In genomic region chr22:35892192-35892591, GRCh38 we compare ENCODE assay signal across 15 cellular contexts.
DNase-seq lines count a peak whose midpoint lies in the region; TF ChIP-seq lines count a peak whose summit lies in the region.
"Had no signal": no experiment of that assay in that cellular context is flagged by ENCODE, and none has a peak within 500 bp of the region (broad histone marks: within the 10 kb centered on the region; RNA-seq: fewer than 3 reads in every experiment).

No MANE protein-coding gene starts in this region.

- H3K27me3 ChIP-seq in fibroblast of lung (ENCODE audit: control insufficient read depth, insufficient read depth, low read length) (no peaks in the 10 kb centered on the region), parathyroid adenoma (ENCODE audit: control insufficient read depth, insufficient read depth, low read length) (no peaks in the 10 kb centered on the region)
- H3K27me3 ChIP-seq: tibial nerve had no signal

- H4K20me1 ChIP-seq in fibroblast of lung (ENCODE audit: control insufficient read depth, extremely low read depth, insufficient read depth, low read length): no peaks in the 10 kb centered on the region

- TF ChIP-seq CTCF in AG09309 (IDR thresholded peaks at IDR 0.05; ENCODE audit: control insufficient read depth, insufficient read depth, low read depth, low read length, missing control alignments) (no peak), fibroblast of lung (conservative IDR thresholded peaks at IDR 0.05 in 1 of 2, IDR thresholded peaks at IDR 0.05 in 1 of 2; ENCODE audit: low read depth in 1 of 2, low read length in 2 of 2) (no peak), parathyroid adenoma (IDR thresholded peaks at IDR 0.05) (no peak)

- H3K9me3 ChIP-seq in fibroblast of lung (ENCODE audit: control insufficient read depth, insufficient read depth, low read depth, low read length) (no peaks in the 10 kb centered on the region), parathyroid adenoma (ENCODE audit: control insufficient read depth, low read length) (no peaks in the 10 kb centered on the region)
- H3K9me3 ChIP-seq: tibial nerve had no signal

- H3K4me3 ChIP-seq in AG09309 (ENCODE audit: control insufficient read depth, low read depth, low read length) (no peak overlapping the region), fibroblast of lung (replicated peaks in 1 of 4; ENCODE audit: control extremely low read depth in 1 of 4, insufficient read depth in 1 of 4, low read depth in 3 of 4, low read length in 4 of 4) (no peak overlapping the region), parathyroid adenoma (ENCODE audit: low read depth, low read length) (no peak overlapping the region)
- H3K4me3 ChIP-seq: GM12878, tibial nerve had no signal

- CTCF ChIA-PET in activated CD4-positive, alpha-beta memory T cell treated with anti-CD3 and anti-CD28 coated beads for 36 hours (lab: Charles Lee): no interaction called here

- no peaks in the 10 kb centered on the region for H3K4me1 Mint-ChIP-seq in activated CD4-positive, alpha-beta memory T cell treated with anti-CD3 and anti-CD28 coated beads for 36 hours (ENCODE audit: low read depth)

- H3K27ac Mint-ChIP-seq in activated CD4-positive, alpha-beta memory T cell treated with anti-CD3 and anti-CD28 coated beads for 36 hours: no peak overlapping the region
- H3K27ac Mint-ChIP-seq: activated T-helper 1 cell treated with anti-CD3 and anti-CD28 coated beads, Interleukin-12 subunit alpha, Interleukin-12 subunit beta, Interleukin-2, Interleukin-4 antibody, amounts not matched to agents 30 ng/mL and 10 ng/mL and 1 ng/mL, durations not matched to agents 14 hours and 24 hours and 36 hours; natural killer cell treated with Interleukin-12 subunit alpha and Interleukin-12 subunit beta and Interleukin-15 and Interleukin-18, amount 100 ng/mL, for 72 hours had no signal

- DNase-seq in AG09309 (ENCODE audit: low read depth) (peak; percentile 48), RKO (ENCODE audit: low spot score) (peak; percentile 14), fibroblast of lung (ENCODE audit: low read depth in 2 of 2) (peak; percentile 70 to 89), cerebellum (ENCODE audit: low spot score) (no peak)
- DNase-seq in activated T-cell treated with anti-CD3 and anti-CD28 coated beads, Interleukin-2, amount 50 U/mL, for 48 hours: no peak
- DNase-seq in activated CD4-positive, alpha-beta T cell treated with anti-CD3 and anti-CD28 coated beads for 1 hour: no peak
- DNase-seq in activated CD4-positive, alpha-beta memory T cell treated with anti-CD3 and anti-CD28 coated beads for 36 hours: no peak
- DNase-seq: NCI-H1436 had no signal

- no peaks in the 10 kb centered on the region for H3K36me3 ChIP-seq in fibroblast of lung (ENCODE audit: control insufficient read depth, insufficient read depth, low read length)
- H3K36me3 ChIP-seq in parathyroid adenoma (ENCODE audit: control insufficient read depth, insufficient read depth, low read length): no peaks in the 10 kb centered on the region
- H3K36me3 ChIP-seq: tibial nerve had no signal

- no peak overlapping the region for H3K27ac ChIP-seq in fibroblast of lung (ENCODE audit: insufficient read depth, low read length)
- no peak overlapping the region for H3K27ac ChIP-seq in parathyroid adenoma
- H3K27ac ChIP-seq: HL-60, VCaP had no signal

- intact Hi-C loops in activated CD4-positive, alpha-beta memory T cell treated with anti-CD3 and anti-CD28 coated beads for 36 hours (cut with micrococcal nuclease): no loop called here

- H3K9me3 Mint-ChIP-seq in activated CD4-positive, alpha-beta memory T cell treated with anti-CD3 and anti-CD28 coated beads for 36 hours: no peaks in the 10 kb centered on the region
- H3K9me3 Mint-ChIP-seq: activated T-helper 1 cell treated with anti-CD3 and anti-CD28 coated beads, Interleukin-12 subunit alpha, Interleukin-12 subunit beta, Interleukin-2, Interleukin-4 antibody, amounts not matched to agents 30 ng/mL and 10 ng/mL and 1 ng/mL, durations not matched to agents 14 hours and 24 hours and 36 hours; natural killer cell treated with Interleukin-12 subunit alpha and Interleukin-12 subunit beta and Interleukin-15 and Interleukin-18, amount 100 ng/mL, for 72 hours had no signal

- no peak overlapping the region for H3K4me3 Mint-ChIP-seq in activated CD4-positive, alpha-beta memory T cell treated with anti-CD3 and anti-CD28 coated beads for 36 hours
- H3K4me3 Mint-ChIP-seq: activated T-helper 1 cell treated with anti-CD3 and anti-CD28 coated beads, Interleukin-12 subunit alpha, Interleukin-12 subunit beta, Interleukin-2, Interleukin-4 antibody, amounts not matched to agents 30 ng/mL and 10 ng/mL and 1 ng/mL, durations not matched to agents 14 hours and 24 hours and 36 hours; natural killer cell treated with Interleukin-12 subunit alpha and Interleukin-12 subunit beta and Interleukin-15 and Interleukin-18, amount 100 ng/mL, for 72 hours had no signal

- POLR2A ChIA-PET in activated CD4-positive, alpha-beta memory T cell treated with anti-CD3 and anti-CD28 coated beads for 36 hours (lab: Charles Lee): no interaction called here

- peaks cover 8% of the 10 kb centered on the region for H3K27me3 Mint-ChIP-seq in activated CD4-positive, alpha-beta memory T cell treated with anti-CD3 and anti-CD28 coated beads for 36 hours

- H3K4me2 ChIP-seq in fibroblast of lung (ENCODE audit: extremely low read depth, insufficient read depth, low read length) (no peak overlapping the region), parathyroid adenoma (ENCODE audit: low read length) (peak overlapping the region; percentile 14)

- H3K4me1 ChIP-seq in fibroblast of lung (ENCODE audit: control insufficient read depth, extremely low read depth, insufficient read depth, low read length) (peaks cover 20% of the 10 kb centered on the region), parathyroid adenoma (peaks cover 12% of the 10 kb centered on the region)

- H3K9ac ChIP-seq in fibroblast of lung (ENCODE audit: insufficient read depth, low read length) (no peak overlapping the region), parathyroid adenoma (no peak overlapping the region)

- H2AFZ ChIP-seq in fibroblast of lung (ENCODE audit: low read length) (no peak overlapping the region), parathyroid adenoma (no peak overlapping the region)

- H3K79me2 ChIP-seq in fibroblast of lung (ENCODE audit: control insufficient read depth, insufficient read depth, low read length) (peaks cover 45% of the 10 kb centered on the region), parathyroid adenoma (peaks cover 28% of the 10 kb centered on the region)

- no peaks in the 10 kb centered on the region for H3K36me3 Mint-ChIP-seq in activated CD4-positive, alpha-beta memory T cell treated with anti-CD3 and anti-CD28 coated beads for 36 hours
- H3K36me3 Mint-ChIP-seq: natural killer cell treated with Interleukin-12 subunit alpha and Interleukin-12 subunit beta and Interleukin-15 and Interleukin-18, amount 100 ng/mL, for 72 hours had no signal

Comparison
In these comparisons a context has a peak if more than half of its experiments do, and no peak if none do; other contexts are left out.
1. DNase-seq: peak in AG09309 (single experiment), RKO (single experiment) and fibroblast of lung (2 of 2); none in activated T-cell treated with anti-CD3 and anti-CD28 coated beads, Interleukin-2, amount 50 U/mL, for 48 hours (0 of 2), activated CD4-positive, alpha-beta T cell treated with anti-CD3 and anti-CD28 coated beads for 1 hour (single experiment), cerebellum (single experiment) and activated CD4-positive, alpha-beta memory T cell treated with anti-CD3 and anti-CD28 coated beads for 36 hours (single experiment).